In genomic region chr22:37681556-37682049, GRCh38 we compare ENCODE assay signal across 8 cellular contexts. TPM values are rescaled to one million over a fixed set of nuclear protein-coding genes. Genes with fewer than 3 reads are reported as not detected.
DNase-seq lines count a peak whose midpoint lies in the region; ATAC-seq and TF ChIP-seq lines count a peak whose summit lies in the region.

No MANE protein-coding gene starts in this region.

- peaks cover 12% of the 10 kb centered on the region for H3K4me1 ChIP-seq in PC-3 (ENCODE audit: insufficient read depth, low read length)

- BruUV-seq in PC-3 (replicated peaks; lab: Mats Ljungman, UMichigan), result no TSS peak

- H3K9me2 ChIP-seq in PC-3 (replicated peaks; ENCODE audit: low read length), result no peaks in the 10 kb centered on the region

- no peaks in the 10 kb centered on the region for H3K9me3 Mint-ChIP-seq in CD4-positive, alpha-beta T cell
- no peaks in the 10 kb centered on the region for H3K9me3 Mint-ChIP-seq in activated T-cell treated with anti-CD3 and anti-CD28 coated beads, Interleukin-2, amount 50 U/mL, for 4 hours
- H3K9me3 Mint-ChIP-seq in type B pancreatic cell, result no peaks in the 10 kb centered on the region

- H3K9me3 ChIP-seq in CD4-positive, alpha-beta T cell (ENCODE audit: control insufficient read depth, low read length), result no peaks in the 10 kb centered on the region
- no peaks in the 10 kb centered on the region for H3K9me3 ChIP-seq in PC-3 (ENCODE audit: low read length)

- H3K27ac ChIP-seq in CD4-positive, alpha-beta T cell (ENCODE audit: low read depth, low read length), result no peak overlapping the region
- H3K27ac ChIP-seq in PC-3 (ENCODE audit: low read length), result no peak overlapping the region

- H3K4me3 ChIP-seq in PC-3 (ENCODE audit: low read length), result no peak overlapping the region
- H3K4me3 ChIP-seq in fibroblast of mammary gland (ENCODE audit: control insufficient read depth, low read depth, low read length), result no peak overlapping the region

- CTCF ChIA-PET in CD4-positive, alpha-beta T cell (lab: Charles Lee), result interaction anchor here (0.6 to 12.8 kb wide), 15 partner anchors 11 to 89 kb away, joined by 3 to 171 read pairs (median 5); partner anchors contain the start of genes GGA1, PDXP and SH3BP1
- CTCF ChIA-PET in PC-3 (lab: Charles Lee), result interaction anchor here (0.6 to 2.0 kb wide), 3 partner anchors 21 to 39 kb away, joined by 3 to 15 read pairs (median 6); partner anchors contain the start of gene PDXP

- H3K27ac Mint-ChIP-seq in CD4-positive, alpha-beta T cell, result peak overlapping the region; percentile 79
- peak overlapping the region; percentile 77 for H3K27ac Mint-ChIP-seq in type B pancreatic cell

- H3K27me3 Mint-ChIP-seq in CD4-positive, alpha-beta T cell, result no peaks in the 10 kb centered on the region
- no peaks in the 10 kb centered on the region for H3K27me3 Mint-ChIP-seq in activated T-cell treated with anti-CD3 and anti-CD28 coated beads, Interleukin-2, amount 50 U/mL, for 4 hours (ENCODE audit: low read depth)
- H3K27me3 Mint-ChIP-seq in type B pancreatic cell, result no peaks in the 10 kb centered on the region

- peaks cover 17% of the 10 kb centered on the region for H3K79me2 ChIP-seq in PC-3 (ENCODE audit: low read length)

- H3K27me3 ChIP-seq in CD4-positive, alpha-beta T cell (ENCODE audit: control insufficient read depth, insufficient read depth, low read length), result no peaks in the 10 kb centered on the region
- no peaks in the 10 kb centered on the region for H3K27me3 ChIP-seq in PC-3 (ENCODE audit: low read length)

- peaks cover 3% of the 10 kb centered on the region for H3F3A ChIP-seq in PC-3 (ENCODE audit: low read length, unreplicated experiment)

- no peak overlapping the region for H2AFZ ChIP-seq in PC-3 (ENCODE audit: low read length)

- DNase-seq in CD4-positive, alpha-beta T cell, result peak; percentile 57 to 73 (median 64)
- peak; percentile 79 for DNase-seq in HT-29 (ENCODE audit: low spot score)
- DNase-seq in PC-3, result peak; percentile 74
- DNase-seq in activated T-cell treated with anti-CD3 and anti-CD28 coated beads, Interleukin-2, amount 50 U/mL, for 4 hours, result peak; percentile 70
- DNase-seq in fibroblast of mammary gland (ENCODE audit: low read depth), result peak; percentile 89
- no peak for DNase-seq in omental fat pad (ENCODE audit: low spot score)
- peak; percentile 77 for DNase-seq in type B pancreatic cell (ENCODE audit: extremely low spot score, unreplicated experiment)

- peak overlapping the region; percentile 80 for H3K4me3 Mint-ChIP-seq in CD4-positive, alpha-beta T cell
- H3K4me3 Mint-ChIP-seq in activated T-cell treated with anti-CD3 and anti-CD28 coated beads, Interleukin-2, amount 50 U/mL, for 4 hours, result no peak overlapping the region
- no peak overlapping the region for H3K4me3 Mint-ChIP-seq in type B pancreatic cell

- POLR2A ChIA-PET in CD4-positive, alpha-beta T cell (lab: Charles Lee), result interaction anchor here (0.6 to 3.7 kb wide), 13 partner anchors 10 to 75 kb away, joined by 3 to 25 read pairs (median 4); partner anchors contain the start of genes GGA1 and PDXP
- POLR2A ChIA-PET in PC-3 (lab: Charles Lee; ENCODE audit: unreplicated experiment), result no interaction called here

- intact Hi-C loops in CD4-positive, alpha-beta T cell (cut with DNase I, micrococcal nuclease), result loop anchor here (1.0 to 10.0 kb wide), 4 partner anchors 20 to 197 kb away; partner anchors contain the start of gene MFNG (in 1 of the 2)
- intact Hi-C loops in PC-3 (cut with micrococcal nuclease), result loop anchor here (2.0 to 10.0 kb wide), 2 partner anchors 39 to 123 kb away; partner anchors contain the start of gene GCAT

- no peak for ATAC-seq in CD4-positive, alpha-beta T cell (ENCODE audit: poor library complexity)
- peak; percentile 42 for ATAC-seq in PC-3
- ATAC-seq in activated T-cell treated with anti-CD3 and anti-CD28 coated beads, Interleukin-2, amount 50 U/mL, for 4 hours, result peak; percentile 26 to 29
- ATAC-seq in omental fat pad (ENCODE audit: low FRiP score), result peak; percentile 18
- ATAC-seq in HG03025 (IDR thresholded peaks at IDR 0.05; ENCODE audit: low FRiP score, unreplicated experiment), result no peak

- no peak overlapping the region for H3K9ac ChIP-seq in PC-3 (ENCODE audit: low read length)

- TF ChIP-seq CTCF in CD4-positive, alpha-beta T cell (IDR thresholded peaks at IDR 0.05), result peak; percentile 87
- peak; percentile 82 for TF ChIP-seq CTCF in PC-3 (conservative IDR thresholded peaks at IDR 0.05; ENCODE audit: low read depth, low read length)
- TF ChIP-seq CTCF in fibroblast of mammary gland (conservative IDR thresholded peaks at IDR 0.05; ENCODE audit: control insufficient read depth, insufficient read depth, low read depth, low read length), result peak; percentile 93
- TF ChIP-seq CTCF in omental fat pad (IDR thresholded peaks at IDR 0.05), result peak in 1 of 3 donors; percentile 9
- peak; percentile 88 for TF ChIP-seq CTCF in type B pancreatic cell (conservative IDR thresholded peaks at IDR 0.05)

- peaks cover 13% of the 10 kb centered on the region for H3K36me3 Mint-ChIP-seq in CD4-positive, alpha-beta T cell (ENCODE audit: low read depth)
- H3K36me3 Mint-ChIP-seq in activated T-cell treated with anti-CD3 and anti-CD28 coated beads, Interleukin-2, amount 50 U/mL, for 4 hours (ENCODE audit: insufficient read depth), result no peaks in the 10 kb centered on the region
- no peaks in the 10 kb centered on the region for H3K36me3 Mint-ChIP-seq in type B pancreatic cell

- no peak overlapping the region for H3K4me2 ChIP-seq in PC-3 (ENCODE audit: low read length)

- H3K4me1 Mint-ChIP-seq in CD4-positive, alpha-beta T cell (ENCODE audit: low read depth), result peaks cover 31% of the 10 kb centered on the region
- H3K4me1 Mint-ChIP-seq in activated T-cell treated with anti-CD3 and anti-CD28 coated beads, Interleukin-2, amount 50 U/mL, for 4 hours (ENCODE audit: low read depth), result peaks cover 25% of the 10 kb centered on the region
- H3K4me1 Mint-ChIP-seq in type B pancreatic cell (ENCODE audit: unreplicated experiment), result peaks cover 19% of the 10 kb centered on the region

- peaks cover 6% of the 10 kb centered on the region; the same call in 1 of the 2 replicates for H4K20me1 ChIP-seq in PC-3 (ENCODE audit: low read length)

- H3K36me3 ChIP-seq in PC-3 (ENCODE audit: low read depth, low read length), result peaks cover 5% of the 10 kb centered on the region; the same call in 1 of the 2 replicates

RNA-seq across cellular contexts. Expression of gene NOL12, which starts 4.5 kb away (rescaled TPM):
- 10 to 100 TPM; 24.3 to 26.2 TPM for total RNA-seq in CD4-positive, alpha-beta T cell
- total RNA-seq in HT-29 (2014; rRNA removed; shearing (Covaris generic)), result 25.2 and 42.3 TPM in 2 replicates
- 32.9 and 45.4 TPM in 2 replicates for total RNA-seq in PC-3 (2014; rRNA removed)
- 10 to 100 TPM; 58.7 to 66.4 (median 65.2) TPM for total RNA-seq in activated T-cell treated with anti-CD3 and anti-CD28 coated beads, Interleukin-2, amount 50 U/mL, for 4 hours
- total RNA-seq in omental fat pad, result 10 to 100 TPM; 16.4 to 34.8 (median 21.4) TPM
- 18.5 and 23.9 TPM in 2 replicates for total RNA-seq in type B pancreatic cell (ENCODE audit: low replicate concordance)

RNA-seq across cellular contexts. Expression of gene LGALS1, which starts 6.2 kb away (rescaled TPM):
- 10 to 100 TPM; 85.1 to 93.7 TPM for total RNA-seq in CD4-positive, alpha-beta T cell
- 15.3 and 30.9 TPM in 2 replicates for total RNA-seq in HT-29 (2014; rRNA removed; shearing (Covaris generic))
- total RNA-seq in PC-3 (2014; rRNA removed) (1,612 and 2,325 TPM in 2 replicates), omental fat pad (1,000 to 10,000 TPM; 1,558 to 2,934 (median 2,167) TPM), type B pancreatic cell (ENCODE audit: low replicate concordance) (1.8 and 235 TPM in 2 replicates)
- total RNA-seq in activated T-cell treated with anti-CD3 and anti-CD28 coated beads, Interleukin-2, amount 50 U/mL, for 4 hours, result 10 to 100 TPM; 23.5 to 39.5 (median 24.9) TPM

RNA-seq across cellular contexts. Expression of gene TRIOBP, which starts 15.2 kb away (rescaled TPM):
- 10 to 100 TPM in 1 of 2 experiments, 1 to 10 TPM in 1; 9.0 to 10.1 TPM for total RNA-seq in CD4-positive, alpha-beta T cell
- 91.3 and 98.4 TPM in 2 replicates for total RNA-seq in HT-29 (2014; rRNA removed; shearing (Covaris generic))
- total RNA-seq in PC-3 (2014; rRNA removed), result 64.5 and 74.8 TPM in 2 replicates
- total RNA-seq in activated T-cell treated with anti-CD3 and anti-CD28 coated beads, Interleukin-2, amount 50 U/mL, for 4 hours, result 10 to 100 TPM; 14.9 to 19.0 (median 17.2) TPM
- 100 to 1,000 TPM in 1 of 4 donors, 10 to 100 TPM in 3; 79.2 to 179 (median 82.8) TPM for total RNA-seq in omental fat pad
- 42.9 and 47.0 TPM in 2 replicates for total RNA-seq in type B pancreatic cell (ENCODE audit: low replicate concordance)

RNA-seq across cellular contexts. Expression of gene PDXP, which starts 23.1 kb away (rescaled TPM):
- total RNA-seq in CD4-positive, alpha-beta T cell, result 1 to 10 TPM; 1.5 TPM
- total RNA-seq in HT-29 (2014; rRNA removed; shearing (Covaris generic)), result 25.4 and 33.0 TPM in 2 replicates
- total RNA-seq in PC-3 (2014; rRNA removed) (36.9 and 51.3 TPM in 2 replicates), omental fat pad (1 to 10 TPM; 3.8 to 5.4 (median 4.3) TPM), type B pancreatic cell (ENCODE audit: low replicate concordance) (15.6 and 30.2 TPM in 2 replicates)
- total RNA-seq in activated T-cell treated with anti-CD3 and anti-CD28 coated beads, Interleukin-2, amount 50 U/mL, for 4 hours, result 10 to 100 TPM; 39.0 to 50.2 (median 43.7) TPM

RNA-seq across cellular contexts. Expression of gene SH3BP1, which starts 42.1 kb away (rescaled TPM):
- total RNA-seq in CD4-positive, alpha-beta T cell, result 10 to 100 TPM; 46.9 to 49.0 TPM
- 38.8 and 47.1 TPM in 2 replicates for total RNA-seq in HT-29 (2014; rRNA removed; shearing (Covaris generic))
- total RNA-seq in PC-3 (2014; rRNA removed), result 18.0 and 23.2 TPM in 2 replicates
- 10 to 100 TPM; 51.1 to 54.3 (median 52.5) TPM for total RNA-seq in activated T-cell treated with anti-CD3 and anti-CD28 coated beads, Interleukin-2, amount 50 U/mL, for 4 hours
- 10 to 100 TPM in 1 of 4 donors, 1 to 10 TPM in 3; 3.6 to 11.5 (median 8.2) TPM for total RNA-seq in omental fat pad
- 30.0 and 31.1 TPM in 2 replicates for total RNA-seq in type B pancreatic cell (ENCODE audit: low replicate concordance)

Comparison
In these comparisons a context has a peak if more than half of its experiments do, and no peak if none do; other contexts are left out.
1. ATAC-seq: peak in PC-3 (single experiment), activated T-cell treated with anti-CD3 and anti-CD28 coated beads, Interleukin-2, amount 50 U/mL, for 4 hours (2 of 2) and omental fat pad (single experiment); none in CD4-positive, alpha-beta T cell (single experiment) and HG03025 (single experiment).